1 cellular context compared by ENCODE assay signal in the genomic region with DNA sequence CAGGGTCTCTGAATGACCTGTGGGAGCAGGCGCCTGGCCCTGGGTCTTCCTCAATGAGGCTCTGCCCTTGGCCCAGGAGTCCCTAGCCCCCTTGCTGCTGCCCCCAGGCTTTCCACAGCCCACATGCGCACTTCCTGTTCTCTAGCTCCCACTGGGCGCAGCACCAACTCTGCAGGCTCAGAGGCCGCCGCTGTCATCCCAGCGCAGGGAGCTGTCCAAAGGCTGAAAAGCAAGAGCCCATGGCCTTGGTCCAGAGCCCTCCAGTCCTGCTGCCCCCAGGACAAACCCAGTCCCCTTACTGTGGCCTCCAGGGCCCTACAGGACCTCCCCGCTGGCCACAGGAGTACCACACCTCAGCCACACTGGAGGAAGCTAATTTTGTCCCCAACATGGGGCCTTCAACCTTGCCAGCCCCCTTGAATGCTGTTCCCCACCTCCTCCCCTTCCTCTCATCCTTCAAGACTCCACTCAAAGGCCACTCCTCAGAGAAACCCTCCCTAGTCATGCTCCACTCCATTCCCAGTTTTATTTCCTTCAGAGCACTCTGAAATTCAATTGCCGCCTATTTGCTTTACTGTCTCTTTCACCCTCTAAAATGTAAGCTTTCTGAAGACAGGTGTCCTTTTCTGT.
A peak's percentile ranks its signal among the peaks of the same experiment; 100 is the strongest.
TF ChIP-seq lines count a peak whose summit lies in the region.

No MANE protein-coding gene starts in this region.

TF ChIP-seq in K562, 482 proteins besides CTCF, POLR2A, EP300 and RAD21 (continued from another document and continues in another):
- no peak for TF ChIP-seq MGA (IDR thresholded peaks at IDR 0.05)
- no peak for TF ChIP-seq PTBP1 (IDR thresholded peaks at IDR 0.05; ENCODE audit: low read depth, low read length)
- TF ChIP-seq RFX1 (IDR thresholded peaks at IDR 0.05) = no peak
- no peak for TF ChIP-seq HIVEP1 (CRISPR knock-in tag; IDR thresholded peaks at IDR 0.05)
- peak in 1 of 2 experiments; percentile 18; a peak in 1 of 4 replicates for TF ChIP-seq HDAC1 (IDR thresholded peaks at IDR 0.05)
- TF ChIP-seq RBM17 (IDR thresholded peaks at IDR 0.05; ENCODE audit: borderline replicate concordance, low read depth, low read length) = no peak
- TF ChIP-seq ZEB2 (IDR thresholded peaks at IDR 0.05) = no peak
- no peak for TF ChIP-seq MCM5 (IDR thresholded peaks at IDR 0.05; ENCODE audit: low read depth)
- TF ChIP-seq CBX8 (IDR thresholded peaks at IDR 0.05; ENCODE audit: borderline replicate concordance, extremely low read depth, low read depth, low read length, poor library complexity, severe bottlenecking) = no peak
- no peak for TF ChIP-seq WHSC1 (IDR thresholded peaks at IDR 0.05; ENCODE audit: low read length)
- TF ChIP-seq ZBED1 (IDR thresholded peaks at IDR 0.05) = no peak
- no peak for TF ChIP-seq ASH1L (IDR thresholded peaks at IDR 0.05; ENCODE audit: borderline replicate concordance, low read depth, partially characterized antibody)
- no peak for TF ChIP-seq NFXL1 (CRISPR knock-in tag; IDR thresholded peaks at IDR 0.05)
- TF ChIP-seq THAP12 (CRISPR knock-in tag; IDR thresholded peaks at IDR 0.05) = no peak
- no peak for TF ChIP-seq KDM1A (IDR thresholded peaks at IDR 0.05)
- TF ChIP-seq, protein P1, sequence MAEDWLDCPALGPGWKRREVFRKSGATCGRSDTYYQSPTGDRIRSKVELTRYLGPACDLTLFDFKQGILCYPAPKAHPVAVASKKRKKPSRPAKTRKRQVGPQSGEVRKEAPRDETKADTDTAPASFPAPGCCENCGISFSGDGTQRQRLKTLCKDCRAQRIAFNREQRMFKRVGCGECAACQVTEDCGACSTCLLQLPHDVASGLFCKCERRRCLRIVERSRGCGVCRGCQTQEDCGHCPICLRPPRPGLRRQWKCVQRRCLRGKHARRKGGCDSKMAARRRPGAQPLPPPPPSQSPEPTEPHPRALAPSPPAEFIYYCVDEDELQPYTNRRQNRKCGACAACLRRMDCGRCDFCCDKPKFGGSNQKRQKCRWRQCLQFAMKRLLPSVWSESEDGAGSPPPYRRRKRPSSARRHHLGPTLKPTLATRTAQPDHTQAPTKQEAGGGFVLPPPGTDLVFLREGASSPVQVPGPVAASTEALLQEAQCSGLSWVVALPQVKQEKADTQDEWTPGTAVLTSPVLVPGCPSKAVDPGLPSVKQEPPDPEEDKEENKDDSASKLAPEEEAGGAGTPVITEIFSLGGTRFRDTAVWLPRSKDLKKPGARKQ (CRISPR knock-in tag; IDR thresholded peaks at IDR 0.05) = no peak
- TF ChIP-seq, protein P2, sequence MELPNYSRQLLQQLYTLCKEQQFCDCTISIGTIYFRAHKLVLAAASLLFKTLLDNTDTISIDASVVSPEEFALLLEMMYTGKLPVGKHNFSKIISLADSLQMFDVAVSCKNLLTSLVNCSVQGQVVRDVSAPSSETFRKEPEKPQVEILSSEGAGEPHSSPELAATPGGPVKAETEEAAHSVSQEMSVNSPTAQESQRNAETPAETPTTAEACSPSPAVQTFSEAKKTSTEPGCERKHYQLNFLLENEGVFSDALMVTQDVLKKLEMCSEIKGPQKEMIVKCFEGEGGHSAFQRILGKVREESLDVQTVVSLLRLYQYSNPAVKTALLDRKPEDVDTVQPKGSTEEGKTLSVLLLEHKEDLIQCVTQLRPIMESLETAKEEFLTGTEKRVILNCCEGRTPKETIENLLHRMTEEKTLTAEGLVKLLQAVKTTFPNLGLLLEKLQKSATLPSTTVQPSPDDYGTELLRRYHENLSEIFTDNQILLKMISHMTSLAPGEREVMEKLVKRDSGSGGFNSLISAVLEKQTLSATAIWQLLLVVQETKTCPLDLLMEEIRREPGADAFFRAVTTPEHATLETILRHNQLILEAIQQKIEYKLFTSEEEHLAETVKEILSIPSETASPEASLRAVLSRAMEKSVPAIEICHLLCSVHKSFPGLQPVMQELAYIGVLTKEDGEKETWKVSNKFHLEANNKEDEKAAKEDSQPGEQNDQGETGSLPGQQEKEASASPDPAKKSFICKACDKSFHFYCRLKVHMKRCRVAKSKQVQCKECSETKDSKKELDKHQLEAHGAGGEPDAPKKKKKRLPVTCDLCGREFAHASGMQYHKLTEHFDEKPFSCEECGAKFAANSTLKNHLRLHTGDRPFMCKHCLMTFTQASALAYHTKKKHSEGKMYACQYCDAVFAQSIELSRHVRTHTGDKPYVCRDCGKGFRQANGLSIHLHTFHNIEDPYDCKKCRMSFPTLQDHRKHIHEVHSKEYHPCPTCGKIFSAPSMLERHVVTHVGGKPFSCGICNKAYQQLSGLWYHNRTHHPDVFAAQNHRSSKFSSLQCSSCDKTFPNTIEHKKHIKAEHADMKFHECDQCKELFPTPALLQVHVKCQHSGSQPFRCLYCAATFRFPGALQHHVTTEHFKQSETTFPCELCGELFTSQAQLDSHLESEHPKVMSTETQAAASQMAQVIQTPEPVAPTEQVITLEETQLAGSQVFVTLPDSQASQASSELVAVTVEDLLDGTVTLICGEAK (IDR thresholded peaks at IDR 0.05) = no peak
- TF ChIP-seq, protein P2 (CRISPR knock-in tag; IDR thresholded peaks at IDR 0.05) = no peak
- no peak for TF ChIP-seq KLF13 (tag; IDR thresholded peaks at IDR 0.05; ENCODE audit: borderline replicate concordance, low read depth)
- TF ChIP-seq TEAD4 (IDR thresholded peaks at IDR 0.05; ENCODE audit: low read length) = no peak
- no peak for TF ChIP-seq TEAD4 (CRISPR knock-in tag; IDR thresholded peaks at IDR 0.05; ENCODE audit: borderline replicate concordance)
- no peak for TF ChIP-seq ZNF277 (CRISPR knock-in tag; IDR thresholded peaks at IDR 0.05; ENCODE audit: borderline replicate concordance)
- TF ChIP-seq, protein P3, sequence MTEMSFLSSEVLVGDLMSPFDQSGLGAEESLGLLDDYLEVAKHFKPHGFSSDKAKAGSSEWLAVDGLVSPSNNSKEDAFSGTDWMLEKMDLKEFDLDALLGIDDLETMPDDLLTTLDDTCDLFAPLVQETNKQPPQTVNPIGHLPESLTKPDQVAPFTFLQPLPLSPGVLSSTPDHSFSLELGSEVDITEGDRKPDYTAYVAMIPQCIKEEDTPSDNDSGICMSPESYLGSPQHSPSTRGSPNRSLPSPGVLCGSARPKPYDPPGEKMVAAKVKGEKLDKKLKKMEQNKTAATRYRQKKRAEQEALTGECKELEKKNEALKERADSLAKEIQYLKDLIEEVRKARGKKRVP (CRISPR knock-in tag; IDR thresholded peaks at IDR 0.05) = no peak
